8 cellular contexts compared by ENCODE assay signal in genomic region chr10:47705698-47706414, GRCh38. TPM values are rescaled to one million over a fixed set of nuclear protein-coding genes. Genes with fewer than 3 reads are reported as not detected.
DNase-seq lines count a peak whose midpoint lies in the region; ATAC-seq and TF ChIP-seq lines count a peak whose summit lies in the region.
"Not testable (repeated sequence)": the region's sequence is repeated elsewhere in the genome, so short reads cannot be mapped to it uniquely, and the experiment has no call there.

No MANE protein-coding gene starts in this region.

- H3K4me1 Mint-ChIP-seq in central memory CD8-positive, alpha-beta T cell; type B pancreatic cell (ENCODE audit: unreplicated experiment): not testable (repeated sequence)

- WGBS in smooth muscle cell (ENCODE audit: low lambda C conversion rate): under 1% methylated on average over 13 of the region's 66 CpGs

- not testable (repeated sequence) for H3K79me2 ChIP-seq in smooth muscle cell (ENCODE audit: low read depth)

- peak overlapping the region; percentile 35 for H3K27ac Mint-ChIP-seq in central memory CD8-positive, alpha-beta T cell (ENCODE audit: low read depth)
- H3K27ac Mint-ChIP-seq in type B pancreatic cell: not testable (repeated sequence)

- H3K9me3 ChIP-seq in MG63; smooth muscle cell (replicated peaks; ENCODE audit: low read depth): not testable (repeated sequence)

- H3K36me3 Mint-ChIP-seq in central memory CD8-positive, alpha-beta T cell (ENCODE audit: insufficient read depth); type B pancreatic cell: not testable (repeated sequence)

- peak overlapping the region; percentile 89 for H2AFZ ChIP-seq in smooth muscle cell (ENCODE audit: low read depth)

- not testable (repeated sequence) for H3K9me3 Mint-ChIP-seq in central memory CD8-positive, alpha-beta T cell; type B pancreatic cell

- H3K4me1 ChIP-seq in smooth muscle cell (ENCODE audit: low read depth): not testable (repeated sequence)

- H4K20me1 ChIP-seq in smooth muscle cell (ENCODE audit: low read depth): not testable (repeated sequence)

- not testable (repeated sequence) for TF ChIP-seq CTCF in kidney epithelial cell (IDR thresholded peaks at IDR 0.05; ENCODE audit: insufficient read depth, low read length, poor library complexity, severe bottlenecking); smooth muscle cell (IDR thresholded peaks at IDR 0.05; ENCODE audit: borderline replicate concordance, insufficient read depth, poor library complexity, severe bottlenecking); type B pancreatic cell (conservative IDR thresholded peaks at IDR 0.05)

- ATAC-seq in GM18868 (IDR thresholded peaks at IDR 0.05; ENCODE audit: unreplicated experiment): peak; percentile 99
- ATAC-seq in HG02763 (IDR thresholded peaks at IDR 0.05; ENCODE audit: unreplicated experiment): peak; percentile 80
- peak; percentile 95 for ATAC-seq in central memory CD8-positive, alpha-beta T cell (replicated peaks; ENCODE audit: extremely low read depth, poor library complexity, severe bottlenecking)

- peaks cover 11% of the 10 kb centered on the region for H3K27me3 Mint-ChIP-seq in central memory CD8-positive, alpha-beta T cell
- not testable (repeated sequence) for H3K27me3 Mint-ChIP-seq in type B pancreatic cell

- DNase-seq in MG63: peak; percentile 71
- DNase-seq in activated CD8-positive, alpha-beta memory T cell treated with anti-CD3 and anti-CD28 coated beads for 1 hour (ENCODE audit: extremely low read depth in 1 of 2, low read depth in 1 of 2): peak; percentile 27 to 59
- DNase-seq in central memory CD8-positive, alpha-beta T cell (ENCODE audit: low spot score in 2 of 2): peak; percentile 15 to 68
- DNase-seq in kidney epithelial cell (ENCODE audit: low read depth); smooth muscle cell (lab: John Stamatoyannopoulos, UW; ENCODE audit: unreplicated experiment); type B pancreatic cell (ENCODE audit: extremely low spot score, unreplicated experiment): not testable (repeated sequence)

- not testable (repeated sequence) for H3F3A ChIP-seq in smooth muscle cell (ENCODE audit: low read depth)

- peak overlapping the region; percentile 59 for H3K27ac ChIP-seq in smooth muscle cell (ENCODE audit: low read depth)

- H3K9ac ChIP-seq in smooth muscle cell (ENCODE audit: low read depth): peak overlapping the region; percentile 62

- H3K4me2 ChIP-seq in smooth muscle cell: peak overlapping the region; percentile 74

- H3K4me3 ChIP-seq in MG63 (peak overlapping the region; percentile 55), kidney epithelial cell (ENCODE audit: low read depth, low read length) (peak overlapping the region; percentile 35), smooth muscle cell (peak overlapping the region; percentile 61)

- not testable (repeated sequence) for H3K36me3 ChIP-seq in MG63; kidney epithelial cell (ENCODE audit: control insufficient read depth, insufficient read depth, low read length); smooth muscle cell (ENCODE audit: low read depth)

- H3K27me3 ChIP-seq in MG63; kidney epithelial cell (ENCODE audit: control insufficient read depth, insufficient read depth, low read length); smooth muscle cell (ENCODE audit: low read depth): not testable (repeated sequence)

- H3K4me3 Mint-ChIP-seq in central memory CD8-positive, alpha-beta T cell: peak overlapping the region; percentile 50
- H3K4me3 Mint-ChIP-seq in type B pancreatic cell: peak overlapping the region; percentile 77

RNA-seq across cellular contexts. Expression of gene SYT15B, which starts 57.5 kb away (rescaled TPM):
- total RNA-seq in MG63 (2014; rRNA removed; shearing (Covaris generic); ENCODE audit: low replicate concordance): 0.26 and 1.1 TPM in 2 replicates
- total RNA-seq in kidney epithelial cell (0.21 and 0.82 TPM in 2 replicates), smooth muscle cell (0.36 and 2.5 TPM in 2 replicates), type B pancreatic cell (ENCODE audit: low replicate concordance) (0.24 and 0.58 TPM in 2 replicates)
- 0.33 TPM in 1 of 2 replicates, not detected in the other for polyA plus RNA-seq in smooth muscle cell
